In the genomic region with DNA sequence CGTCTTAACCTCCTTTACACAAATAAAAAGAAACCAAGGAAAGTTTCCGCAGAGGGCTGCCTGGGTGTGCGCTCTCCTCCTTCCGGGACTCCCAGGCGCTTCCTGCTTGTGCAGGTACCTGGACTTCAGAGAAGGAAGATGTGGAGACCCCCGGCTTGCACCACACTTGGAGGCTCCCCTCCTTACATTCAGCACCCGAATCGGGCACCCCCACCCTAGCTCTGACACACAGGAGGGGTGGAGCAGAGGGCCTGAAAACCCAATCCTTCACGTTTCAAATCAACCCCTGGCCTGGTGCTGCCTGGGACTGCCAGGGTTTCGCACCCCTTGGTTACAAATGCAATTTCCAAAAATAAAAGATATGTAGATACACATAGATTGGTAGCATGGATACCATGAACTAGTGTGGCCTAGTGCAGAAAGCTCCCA, we compare ENCODE assay signal across 18 cellular contexts. TPM values are rescaled to one million over a fixed set of nuclear protein-coding genes. Genes with fewer than 3 reads are reported as not detected.
DNase-seq lines count a peak whose midpoint lies in the region; ATAC-seq, FAIRE-seq and TF ChIP-seq lines count a peak whose summit lies in the region.
"Had no signal": no experiment of that assay in that cellular context is flagged by ENCODE, and none has a peak within 500 bp of the region (broad histone marks: within the 10 kb centered on the region; RNA-seq: fewer than 3 reads in every experiment).

No MANE protein-coding gene starts in this region.

- TF ChIP-seq CTCF in H9 (conservative IDR thresholded peaks at IDR 0.05), result no peak
- TF ChIP-seq CTCF in HFFc6 (IDR thresholded peaks at IDR 0.05), result no peak

- H2BK5ac ChIP-seq in H9 (ENCODE audit: insufficient read length, low read length), result no peak overlapping the region

- no peak overlapping the region for H2BK15ac ChIP-seq in H9 (ENCODE audit: low read depth, low read length)

- no peak overlapping the region for H3K56ac ChIP-seq in H9 (ENCODE audit: insufficient read length, low read depth, low read length)

- H3K18ac ChIP-seq in H9 (ENCODE audit: insufficient read length, low read depth, low read length), result no peak overlapping the region

- peaks cover 16% of the 10 kb centered on the region for H3K9me3 Mint-ChIP-seq in T-helper 1 cell treated with Interleukin-12 subunit alpha and Interleukin-12 subunit beta and Interleukin-4 antibody, amounts not matched to agents 30 μg/mL and 1 μg/mL, for 36 hours
- H3K9me3 Mint-ChIP-seq in H9, result peaks cover 7 to 8% of the 10 kb centered on the region in 2 experiments; a peak in 4 of 5 replicates
- no peaks in the 10 kb centered on the region; the same call in 1 of the 2 replicates for H3K9me3 Mint-ChIP-seq in HFFc6

- H3K9ac ChIP-seq in H9 (ENCODE audit: extremely low read depth, insufficient read length, low read length), result no peak overlapping the region

- H3K79me1 ChIP-seq in H9 (ENCODE audit: insufficient read depth, low read depth, low read length, poor library complexity, severe bottlenecking), result no peaks in the 10 kb centered on the region

- H3K27ac ChIP-seq in H9 (ENCODE audit: insufficient read length, low read depth, low read length), result no peak overlapping the region
- H3K27ac ChIP-seq: neutrophil, SK-N-MC, tibial nerve had no signal

- H2AFZ ChIP-seq in H9 (ENCODE audit: low read length), result no peak overlapping the region

- H3K27ac Mint-ChIP-seq in T-helper 1 cell treated with Interleukin-12 subunit alpha and Interleukin-12 subunit beta and Interleukin-4 antibody, amounts not matched to agents 30 μg/mL and 1 μg/mL, for 36 hours, result peak overlapping the region; percentile 45
- H3K27ac Mint-ChIP-seq in H9 (no peak overlapping the region), HFFc6 (no peak overlapping the region)

- H3K23ac ChIP-seq in H9 (ENCODE audit: insufficient read length, low read depth, low read length), result no peak overlapping the region

- no peak overlapping the region for H4K8ac ChIP-seq in H9 (replicated peaks; ENCODE audit: insufficient read length, low read depth, low read length)

- peaks cover 3% of the 10 kb centered on the region for H4K20me1 ChIP-seq in H9 (ENCODE audit: control insufficient read depth, insufficient read depth, insufficient read length)

- no peak overlapping the region for H3K4me3 Mint-ChIP-seq in T-helper 1 cell treated with Interleukin-12 subunit alpha and Interleukin-12 subunit beta and Interleukin-4 antibody, amounts not matched to agents 30 μg/mL and 1 μg/mL, for 36 hours
- peak overlapping the region in 1 of 2 experiments; percentile 62; a peak in 2 of 5 replicates for H3K4me3 Mint-ChIP-seq in H9
- H3K4me3 Mint-ChIP-seq in HFFc6, result no peak overlapping the region

- peaks cover 11% of the 10 kb centered on the region for H3K23me2 ChIP-seq in H9 (ENCODE audit: insufficient read length, low read depth, low read length, poor library complexity, severe bottlenecking)

- no peak overlapping the region for H2AK5ac ChIP-seq in H9 (ENCODE audit: insufficient read length, low read length)

- peaks cover 17% of the 10 kb centered on the region for H3K4me1 Mint-ChIP-seq in T-helper 1 cell treated with Interleukin-12 subunit alpha and Interleukin-12 subunit beta and Interleukin-4 antibody, amounts not matched to agents 30 μg/mL and 1 μg/mL, for 36 hours (ENCODE audit: low read depth)
- H3K4me1 Mint-ChIP-seq in H9, result peaks cover 30 to 46% of the 10 kb centered on the region in 2 experiments
- peaks cover 31% of the 10 kb centered on the region for H3K4me1 Mint-ChIP-seq in HFFc6 (ENCODE audit: low read depth)

- no peak overlapping the region for H2BK120ac ChIP-seq in H9 (ENCODE audit: low read depth, low read length, poor library complexity, severe bottlenecking)

- no peak overlapping the region for H3T11ph ChIP-seq in H9 (ENCODE audit: low read length)

- WGBS in H9 (ENCODE audit: extremely low coverage, insufficient read length, low lambda C conversion rate), result no CpG with 5 or more reads among the region's 10 CpGs

- DNase-seq in T-helper 1 cell (no peak), H9 (peak; percentile 32), frontal cortex (ENCODE audit: low spot score in 2 of 2) (peak; percentile 11 to 25), retina (peak; percentile 46), C1 segment of cervical spinal cord (lab: John Stamatoyannopoulos, UW) (no peak), HFFc6 (no peak)
- DNase-seq: cerebellar nuclear complex; foreskin fibroblast; NCI-H1105; stimulated activated CD4-positive, alpha-beta T cell treated with anti-CD3 and anti-CD28 coated beads, Interleukin-4, amount 100 ng/mL, for 24 hours had no signal

- H2BK20ac ChIP-seq in H9 (ENCODE audit: low read depth, low read length, poor library complexity, severe bottlenecking), result no peak overlapping the region

- peaks cover 86% of the 10 kb centered on the region for H3K27me3 ChIP-seq in H9 (ENCODE audit: insufficient read depth, low read length)

- no peaks in the 10 kb centered on the region for H3K79me2 ChIP-seq in H9 (ENCODE audit: insufficient read depth, low read length)

- H4K91ac ChIP-seq in H9 (ENCODE audit: insufficient read length, low read depth, low read length), result no peak overlapping the region

- ATAC-seq in HG03378 (IDR thresholded peaks at IDR 0.05; ENCODE audit: unreplicated experiment), result no peak

- no peak overlapping the region for H3K14ac ChIP-seq in H9 (ENCODE audit: insufficient read depth, low read length)

- H3K4ac ChIP-seq in H9 (ENCODE audit: low read depth, low read length), result no peak overlapping the region

- H3K4me1 ChIP-seq in H9 (ENCODE audit: insufficient read depth, low read length), result no peaks in the 10 kb centered on the region

- H3K4me2 ChIP-seq in H9 (ENCODE audit: insufficient read depth, insufficient read length, low read length), result no peak overlapping the region

- no peak overlapping the region for H2BK12ac ChIP-seq in H9 (ENCODE audit: insufficient read length, low read depth, low read length)

- peaks cover 86% of the 10 kb centered on the region for H3K27me3 Mint-ChIP-seq in T-helper 1 cell treated with Interleukin-12 subunit alpha and Interleukin-12 subunit beta and Interleukin-4 antibody, amounts not matched to agents 30 μg/mL and 1 μg/mL, for 36 hours (ENCODE audit: low read depth)
- H3K27me3 Mint-ChIP-seq in H9 (ENCODE audit: low read depth), result peaks cover 97% of the 10 kb centered on the region
- H3K27me3 Mint-ChIP-seq in HFFc6 (ENCODE audit: insufficient read depth), result peaks cover 67% of the 10 kb centered on the region

- H4K5ac ChIP-seq in H9 (ENCODE audit: insufficient read length, low read depth, low read length), result no peak overlapping the region

- no peak for FAIRE-seq in frontal cortex (lab: Jason Lieb, UNC)
- FAIRE-seq: endometrium, GM12878 had no signal

- peaks cover 2% of the 10 kb centered on the region for H3K36me3 Mint-ChIP-seq in T-helper 1 cell treated with Interleukin-12 subunit alpha and Interleukin-12 subunit beta and Interleukin-4 antibody, amounts not matched to agents 30 μg/mL and 1 μg/mL, for 36 hours (ENCODE audit: low read depth)
- H3K36me3 Mint-ChIP-seq in H9 (ENCODE audit: insufficient read depth in 1 of 3, low read depth in 3 of 3) (no peaks in the 10 kb centered on the region; a peak in 1 of 7 replicates), HFFc6 (ENCODE audit: low read depth) (0 out of 2 replicates have a peak, but pooled peaks cover 5% of the 10 kb centered on the region)

- no peaks in the 10 kb centered on the region for H3K9me3 ChIP-seq in H9 (ENCODE audit: control insufficient read depth, low read depth, low read length)
- H3K9me3 ChIP-seq: neutrophil had no signal

RNA-seq across cellular contexts. Expression of a gene that starts 3.1 kb away (rescaled TPM):
- total RNA-seq in H9 (2021) (1.9 and 2.3 TPM in 2 replicates), frontal cortex (not detected)
- under 1 TPM in 5 of 6 experiments, not detected in 1; 0.07 to 0.17 (median 0.11) TPM for total RNA-seq in HFFc6 (2021; fragmentation: NEBNext Ultra II Directional; extraction: Animal tissue kit (Norgen Biotek cat#: 25700))
- total RNA-seq: GM12878, lung had no signal

RNA-seq across cellular contexts. Expression of a gene that starts 57.0 kb away (rescaled TPM):
- 17.7 and 19.8 TPM in 2 replicates for total RNA-seq in H9 (2021)
- 22.4 TPM for total RNA-seq in frontal cortex
- 10 to 100 TPM; 11.4 to 13.1 (median 12.4) TPM for total RNA-seq in HFFc6 (2021; fragmentation: NEBNext Ultra II Directional; extraction: Animal tissue kit (Norgen Biotek cat#: 25700))

Comparison
In these comparisons a context has a peak if more than half of its experiments do, and no peak if none do; other contexts are left out.
1. DNase-seq: peak in H9 (single experiment), frontal cortex (2 of 2) and retina (single experiment); none in T-helper 1 cell (0 of 5), C1 segment of cervical spinal cord (0 of 14) and HFFc6 (single experiment).